22 cellular contexts compared by ENCODE assay signal in genomic region chr3:131995936-131996335, GRCh38. TPM values are rescaled to one million over a fixed set of nuclear protein-coding genes. Genes with fewer than 3 reads are reported as not detected.
A peak's percentile ranks its signal among the peaks of the same experiment; 100 is the strongest.
DNase-seq lines count a peak whose midpoint lies in the region; ATAC-seq and TF ChIP-seq lines count a peak whose summit lies in the region.
"Had no signal": no experiment of that assay in that cellular context is flagged by ENCODE, and none has a peak within 500 bp of the region (broad histone marks: within the 10 kb centered on the region; RNA-seq: fewer than 3 reads in every experiment).

No MANE protein-coding gene starts in this region.

- TF ChIP-seq CTCF in nephron progenitor cell (IDR thresholded peaks at IDR 0.05): no peak

- H3K36me3 ChIP-seq in GM23248 (ENCODE audit: low read depth): no peaks in the 10 kb centered on the region
- H3K36me3 ChIP-seq: BE2C, HAP-1 had no signal

- no peak overlapping the region for H3K4me3 Mint-ChIP-seq in nephron progenitor cell
- H3K4me3 Mint-ChIP-seq: CD14-positive monocyte; CD8-positive, alpha-beta memory T cell had no signal

- no peaks in the 10 kb centered on the region for H3K9me2 ChIP-seq in GM23248 (ENCODE audit: insufficient read depth)

- no peaks in the 10 kb centered on the region for H3K4me1 Mint-ChIP-seq in nephron progenitor cell
- H3K4me1 Mint-ChIP-seq: CD14-positive monocyte; CD8-positive, alpha-beta memory T cell had no signal

- no peak overlapping the region for H3K9ac ChIP-seq in GM23248

- peaks cover 14% of the 10 kb centered on the region for H3K9me3 Mint-ChIP-seq in nephron progenitor cell

- 0 to 6% methylated on average over 2 of the region's 2 CpGs for WGBS in GM23248 (ENCODE audit: low coverage in 1 of 2, low lambda C conversion rate in 2 of 2, missing lambda C conversion rate in 2 of 2), 2 experiments

- DNase-seq in AG08395 (ENCODE audit: low spot score) (peak; percentile 4), GM23248 (peak; percentile 65), astrocyte of the hippocampus (ENCODE audit: low read depth, low spot score) (peak; percentile 64), nephron progenitor cell (no peak), SW 1271 (lab: John Stamatoyannopoulos, UW) (no peak), Ammon's horn (ENCODE audit: low spot score) (no peak)
- DNase-seq: BE2C; Calu3; CD8-positive, alpha-beta memory T cell; DMS153; GOT3; KBM-7; MM.1S; NCI-H2029; NCI-H2227 treated with DMSO at 0.1 percent for 48 hours; NCI-H526 treated with DMSO at 0.1 percent for 48 hours; SHP77 had no signal

- peaks cover 5% of the 10 kb centered on the region for H3K36me3 Mint-ChIP-seq in nephron progenitor cell (ENCODE audit: low read depth)
- H3K36me3 Mint-ChIP-seq: CD14-positive monocyte; CD8-positive, alpha-beta memory T cell had no signal

- peak overlapping the region; percentile 5 for H3K27ac Mint-ChIP-seq in nephron progenitor cell
- H3K27ac Mint-ChIP-seq: CD14-positive monocyte; CD8-positive, alpha-beta memory T cell had no signal

- no peaks in the 10 kb centered on the region for H3K79me2 ChIP-seq in GM23248 (ENCODE audit: insufficient read depth)

- H3K9me3 ChIP-seq in GM23248 (ENCODE audit: low read depth): no peaks in the 10 kb centered on the region
- H3K9me3 ChIP-seq: BE2C, HAP-1 had no signal

- no peaks in the 10 kb centered on the region for H3F3A ChIP-seq in GM23248 (ENCODE audit: insufficient read depth)

- ATAC-seq in GM19397 (IDR thresholded peaks at IDR 0.05; ENCODE audit: unreplicated experiment): no peak

- H2AFZ ChIP-seq in GM23248: no peak overlapping the region

- no peaks in the 10 kb centered on the region for H3K27me3 Mint-ChIP-seq in nephron progenitor cell (ENCODE audit: low read depth, poor library complexity)

- no peak overlapping the region for H3K27ac ChIP-seq in GM23248
- H3K27ac ChIP-seq: RWPE1 had no signal

- H4K20me1 ChIP-seq in GM23248 (ENCODE audit: insufficient read depth): no peaks in the 10 kb centered on the region

- H3K4me3 ChIP-seq in GM23248: no peak overlapping the region
- H3K4me3 ChIP-seq: HAP-1 had no signal

- in situ Hi-C loops in GM23248 (cut with MboI): no loop called here

- H3K27me3 ChIP-seq in GM23248 (replicated peaks; ENCODE audit: insufficient read depth): no peaks in the 10 kb centered on the region
- H3K27me3 ChIP-seq: BE2C had no signal

- no peak overlapping the region for H3K4me2 ChIP-seq in GM23248 (ENCODE audit: unreplicated experiment)

- H3K4me1 ChIP-seq in GM23248 (ENCODE audit: insufficient read depth): peaks cover 6% of the 10 kb centered on the region; the same call in 1 of the 2 replicates
- H3K4me1 ChIP-seq: HAP-1 had no signal

RNA-seq across cellular contexts. Expression of gene CPNE4, which starts 38.9 kb away (rescaled TPM):
- total RNA-seq in GM23248 (2014; rRNA removed; shearing (Covaris generic)): 0.11 and 0.25 TPM in 2 replicates
- polyA plus RNA-seq in GM23248 (2016; fragmentation: Nextera tagmentation; extraction: Ambion mirVana): 0.44 and 0.95 TPM in 2 replicates
- total RNA-seq: CD8-positive, alpha-beta memory T cell; Daoy had no signal
- polyA plus RNA-seq: CD14-positive monocyte; CD8-positive, alpha-beta memory T cell had no signal

Comparison
In these comparisons a context has a peak if more than half of its experiments do, and no peak if none do; other contexts are left out.
1. DNase-seq: peak in AG08395 (single experiment), GM23248 (single experiment) and astrocyte of the hippocampus (single experiment); none in nephron progenitor cell (single experiment), SW 1271 (0 of 2) and Ammon's horn (single experiment).